ENCODE assay signal across 8 cellular contexts in the genomic region with DNA sequence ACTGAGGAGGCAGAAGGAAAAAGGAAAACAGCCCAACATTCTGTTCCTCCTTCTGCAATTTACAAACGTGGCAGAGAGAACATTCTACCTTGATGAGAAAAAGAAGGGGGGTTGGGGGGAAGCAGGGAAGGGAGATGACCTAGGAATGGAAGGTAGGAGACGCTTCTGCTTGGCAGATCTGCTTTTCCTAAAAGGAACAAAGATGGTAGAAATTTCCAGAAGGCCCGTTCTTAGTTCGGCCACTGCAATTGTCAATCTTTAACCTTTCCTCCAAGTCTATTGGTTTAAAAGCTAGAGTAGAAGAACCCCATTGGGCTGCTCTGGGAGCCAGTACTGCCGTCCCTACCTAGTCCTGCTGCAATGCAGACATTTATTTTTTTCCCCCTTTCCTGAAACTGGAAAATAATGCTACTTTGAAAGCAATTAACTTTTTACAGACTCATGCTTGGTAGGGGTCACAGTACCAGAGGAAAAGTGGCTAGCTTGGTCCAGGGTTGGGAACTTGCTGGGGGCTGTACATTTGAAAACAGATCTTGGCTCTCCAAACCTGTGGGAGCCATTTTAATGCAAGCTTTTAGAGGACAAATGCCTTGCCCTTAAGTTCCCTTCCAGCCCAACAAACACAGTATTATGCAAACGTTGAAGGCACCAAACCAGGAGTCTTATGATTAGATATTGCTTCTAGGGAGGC. TPM values are rescaled to one million over a fixed set of nuclear protein-coding genes. Genes with fewer than 3 reads are reported as not detected.
DNase-seq lines count a peak whose midpoint lies in the region; ATAC-seq and TF ChIP-seq lines count a peak whose summit lies in the region.

No MANE protein-coding gene starts in this region.

- in situ Hi-C loops in GM18951 (cut with MboI; ENCODE audit: low sequenced_read_pairs, unreplicated experiment) = no loop called here

- no peak overlapping the region for H3K9ac ChIP-seq in endocrine pancreas (ENCODE audit: control insufficient read depth, insufficient read depth, low read length)

- no peaks in the 10 kb centered on the region for H3K36me3 ChIP-seq in endocrine pancreas (ENCODE audit: control insufficient read depth, insufficient read depth, low read length)

- peak; percentile 32 for TF ChIP-seq POLR2A in GM18951 (IDR thresholded peaks at IDR 0.05; ENCODE audit: extremely low read depth, insufficient read depth, insufficient read length)

- ATAC-seq in GM18498 (IDR thresholded peaks at IDR 0.05; ENCODE audit: unreplicated experiment) (no peak), GM21367 (IDR thresholded peaks at IDR 0.05; ENCODE audit: unreplicated experiment) (no peak), left lobe of liver (no peak)

- peak overlapping the region; percentile 68 for H3K4me3 ChIP-seq in endocrine pancreas (ENCODE audit: control insufficient read depth, insufficient read depth, low read length)

- H3K9me3 ChIP-seq in endocrine pancreas (ENCODE audit: control insufficient read depth, low read length) = no peaks in the 10 kb centered on the region

- H3K4me1 ChIP-seq in endocrine pancreas (ENCODE audit: control insufficient read depth, insufficient read depth, low read length) = peaks cover 33% of the 10 kb centered on the region

- H3K27me3 ChIP-seq in endocrine pancreas (ENCODE audit: control insufficient read depth, insufficient read depth, low read length) = no peaks in the 10 kb centered on the region

- DNase-seq in pons (ENCODE audit: low spot score) (peak; percentile 85), DMS79 treated with DMSO at 0.1 percent for 48 hours (lab: John Stamatoyannopoulos, UW) (no peak), left lobe of liver (ENCODE audit: low spot score) (no peak)

TF ChIP-seq in PFSK-1, 5 proteins besides CTCF, POLR2A, EP300 and RAD21:
- TF ChIP-seq, protein P1, sequence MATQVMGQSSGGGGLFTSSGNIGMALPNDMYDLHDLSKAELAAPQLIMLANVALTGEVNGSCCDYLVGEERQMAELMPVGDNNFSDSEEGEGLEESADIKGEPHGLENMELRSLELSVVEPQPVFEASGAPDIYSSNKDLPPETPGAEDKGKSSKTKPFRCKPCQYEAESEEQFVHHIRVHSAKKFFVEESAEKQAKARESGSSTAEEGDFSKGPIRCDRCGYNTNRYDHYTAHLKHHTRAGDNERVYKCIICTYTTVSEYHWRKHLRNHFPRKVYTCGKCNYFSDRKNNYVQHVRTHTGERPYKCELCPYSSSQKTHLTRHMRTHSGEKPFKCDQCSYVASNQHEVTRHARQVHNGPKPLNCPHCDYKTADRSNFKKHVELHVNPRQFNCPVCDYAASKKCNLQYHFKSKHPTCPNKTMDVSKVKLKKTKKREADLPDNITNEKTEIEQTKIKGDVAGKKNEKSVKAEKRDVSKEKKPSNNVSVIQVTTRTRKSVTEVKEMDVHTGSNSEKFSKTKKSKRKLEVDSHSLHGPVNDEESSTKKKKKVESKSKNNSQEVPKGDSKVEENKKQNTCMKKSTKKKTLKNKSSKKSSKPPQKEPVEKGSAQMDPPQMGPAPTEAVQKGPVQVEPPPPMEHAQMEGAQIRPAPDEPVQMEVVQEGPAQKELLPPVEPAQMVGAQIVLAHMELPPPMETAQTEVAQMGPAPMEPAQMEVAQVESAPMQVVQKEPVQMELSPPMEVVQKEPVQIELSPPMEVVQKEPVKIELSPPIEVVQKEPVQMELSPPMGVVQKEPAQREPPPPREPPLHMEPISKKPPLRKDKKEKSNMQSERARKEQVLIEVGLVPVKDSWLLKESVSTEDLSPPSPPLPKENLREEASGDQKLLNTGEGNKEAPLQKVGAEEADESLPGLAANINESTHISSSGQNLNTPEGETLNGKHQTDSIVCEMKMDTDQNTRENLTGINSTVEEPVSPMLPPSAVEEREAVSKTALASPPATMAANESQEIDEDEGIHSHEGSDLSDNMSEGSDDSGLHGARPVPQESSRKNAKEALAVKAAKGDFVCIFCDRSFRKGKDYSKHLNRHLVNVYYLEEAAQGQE (IDR thresholded peaks at IDR 0.05; ENCODE audit: insufficient read depth in 1 of 2, low read depth in 2 of 2, low read length in 2 of 2) = no peak
- TF ChIP-seq TAF1 (IDR thresholded peaks at IDR 0.05; ENCODE audit: borderline replicate concordance, insufficient read depth, low read length) = no peak
- 0 out of 2 replicates have a peak, but pooled peaks have one; percentile 31 for TF ChIP-seq POLR2AphosphoS5 (IDR thresholded peaks at IDR 0.05; ENCODE audit: low read depth, low read length)
- no peak; the same call in 1 of the 2 replicates for TF ChIP-seq SIN3A (IDR thresholded peaks at IDR 0.05; ENCODE audit: borderline replicate concordance, insufficient read depth, low read length)
- no peak for TF ChIP-seq FOXP2 (optimal IDR thresholded peaks at IDR 0.05; ENCODE audit: borderline replicate concordance, extremely low read depth, extremely low read length, insufficient read depth)

RNA-seq across cellular contexts. Expression of gene ZMYND8, which starts 2.7 kb away (rescaled TPM):
- 12.2 TPM for polyA plus RNA-seq in PFSK-1 (2012; ENCODE audit: insufficient read length, low read depth)
- 13.8 TPM for total RNA-seq in left lobe of liver
